Comparison of ENCODE assay signal across 1 cellular context in the genomic region with DNA sequence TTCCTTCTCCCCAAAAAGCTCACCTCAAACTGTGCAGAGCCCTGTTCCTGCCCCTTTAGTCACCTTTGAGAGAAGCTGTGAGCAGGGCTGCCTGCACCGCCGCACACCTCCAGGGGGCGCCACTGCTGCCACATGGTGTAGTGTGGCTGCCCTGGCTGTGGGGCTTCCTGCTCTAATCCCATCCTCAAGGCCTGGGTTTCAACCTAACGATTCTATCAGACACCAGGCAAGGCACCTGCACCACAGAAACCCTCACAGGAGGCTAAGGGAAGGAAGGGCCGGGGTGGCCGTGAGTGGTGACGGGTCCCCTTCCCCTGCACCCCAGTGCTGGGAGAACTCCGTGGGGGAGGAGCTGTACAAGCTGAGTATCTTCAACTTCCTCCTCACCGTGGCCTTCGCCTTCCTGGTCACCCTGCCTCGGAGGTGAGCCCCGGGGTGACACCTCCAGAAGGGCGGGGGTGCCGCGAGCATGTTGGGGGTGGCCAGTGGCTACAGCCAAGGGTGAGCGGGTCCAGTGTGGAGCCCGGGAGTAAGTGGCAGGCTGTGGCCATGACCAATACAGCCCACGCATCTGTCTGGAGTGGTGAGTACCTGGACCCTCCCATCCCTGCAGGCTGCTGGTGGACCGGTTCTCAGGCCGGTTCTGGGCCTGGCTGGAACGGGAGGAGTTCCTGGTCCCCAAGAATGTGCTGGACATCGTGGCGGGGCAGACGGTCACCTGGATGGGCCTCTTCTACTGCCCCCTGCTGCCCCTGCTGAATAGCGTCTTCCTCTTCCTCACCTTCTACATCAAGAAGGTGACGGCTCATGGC.
TF ChIP-seq lines count a peak whose summit lies in the region.

No MANE protein-coding gene starts in this region.

TF ChIP-seq in HepG2, 621 proteins besides CTCF, POLR2A, EP300 and RAD21 (continued from another document and continues in another):
- TF ChIP-seq, protein P1, sequence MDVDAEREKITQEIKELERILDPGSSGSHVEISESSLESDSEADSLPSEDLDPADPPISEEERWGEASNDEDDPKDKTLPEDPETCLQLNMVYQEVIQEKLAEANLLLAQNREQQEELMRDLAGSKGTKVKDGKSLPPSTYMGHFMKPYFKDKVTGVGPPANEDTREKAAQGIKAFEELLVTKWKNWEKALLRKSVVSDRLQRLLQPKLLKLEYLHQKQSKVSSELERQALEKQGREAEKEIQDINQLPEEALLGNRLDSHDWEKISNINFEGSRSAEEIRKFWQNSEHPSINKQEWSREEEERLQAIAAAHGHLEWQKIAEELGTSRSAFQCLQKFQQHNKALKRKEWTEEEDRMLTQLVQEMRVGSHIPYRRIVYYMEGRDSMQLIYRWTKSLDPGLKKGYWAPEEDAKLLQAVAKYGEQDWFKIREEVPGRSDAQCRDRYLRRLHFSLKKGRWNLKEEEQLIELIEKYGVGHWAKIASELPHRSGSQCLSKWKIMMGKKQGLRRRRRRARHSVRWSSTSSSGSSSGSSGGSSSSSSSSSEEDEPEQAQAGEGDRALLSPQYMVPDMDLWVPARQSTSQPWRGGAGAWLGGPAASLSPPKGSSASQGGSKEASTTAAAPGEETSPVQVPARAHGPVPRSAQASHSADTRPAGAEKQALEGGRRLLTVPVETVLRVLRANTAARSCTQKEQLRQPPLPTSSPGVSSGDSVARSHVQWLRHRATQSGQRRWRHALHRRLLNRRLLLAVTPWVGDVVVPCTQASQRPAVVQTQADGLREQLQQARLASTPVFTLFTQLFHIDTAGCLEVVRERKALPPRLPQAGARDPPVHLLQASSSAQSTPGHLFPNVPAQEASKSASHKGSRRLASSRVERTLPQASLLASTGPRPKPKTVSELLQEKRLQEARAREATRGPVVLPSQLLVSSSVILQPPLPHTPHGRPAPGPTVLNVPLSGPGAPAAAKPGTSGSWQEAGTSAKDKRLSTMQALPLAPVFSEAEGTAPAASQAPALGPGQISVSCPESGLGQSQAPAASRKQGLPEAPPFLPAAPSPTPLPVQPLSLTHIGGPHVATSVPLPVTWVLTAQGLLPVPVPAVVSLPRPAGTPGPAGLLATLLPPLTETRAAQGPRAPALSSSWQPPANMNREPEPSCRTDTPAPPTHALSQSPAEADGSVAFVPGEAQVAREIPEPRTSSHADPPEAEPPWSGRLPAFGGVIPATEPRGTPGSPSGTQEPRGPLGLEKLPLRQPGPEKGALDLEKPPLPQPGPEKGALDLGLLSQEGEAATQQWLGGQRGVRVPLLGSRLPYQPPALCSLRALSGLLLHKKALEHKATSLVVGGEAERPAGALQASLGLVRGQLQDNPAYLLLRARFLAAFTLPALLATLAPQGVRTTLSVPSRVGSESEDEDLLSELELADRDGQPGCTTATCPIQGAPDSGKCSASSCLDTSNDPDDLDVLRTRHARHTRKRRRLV (CRISPR knock-in tag; IDR thresholded peaks at IDR 0.05) = peak; percentile 77; the same call in 1 of the 2 replicates
- TF ChIP-seq ZNF335 (CRISPR knock-in tag; IDR thresholded peaks at IDR 0.05) (no peak), MIXL1 (CRISPR knock-in tag; IDR thresholded peaks at IDR 0.05) (no peak), CBX5 (CRISPR knock-in tag; IDR thresholded peaks at IDR 0.05; ENCODE audit: borderline replicate concordance) (peak; percentile 13; the same call in 1 of the 2 replicates), ZNF816 (CRISPR knock-in tag; IDR thresholded peaks at IDR 0.05; ENCODE audit: borderline replicate concordance) (peak; percentile 84; the same call in 1 of the 2 replicates), ZGPAT (CRISPR knock-in tag; IDR thresholded peaks at IDR 0.05) (0 out of 2 replicates have a peak, but pooled peaks have one; percentile 27), NONO (IDR thresholded peaks at IDR 0.05) (no peak), NONO (CRISPR knock-in tag; conservative IDR thresholded peaks at IDR 0.05) (peak; percentile 82), SNAPC5 (CRISPR knock-in tag; IDR thresholded peaks at IDR 0.05; ENCODE audit: borderline replicate concordance) (no peak; the same call in 1 of the 2 replicates), KLF6 (CRISPR knock-in tag; IDR thresholded peaks at IDR 0.05) (no peak), ETV5 (CRISPR knock-in tag; IDR thresholded peaks at IDR 0.05; ENCODE audit: borderline replicate concordance) (peak; percentile 12; the same call in 1 of the 2 replicates), NCOR1 (IDR thresholded peaks at IDR 0.05; ENCODE audit: borderline replicate concordance, low read length) (no peak), ZNF619 (CRISPR knock-in tag; IDR thresholded peaks at IDR 0.05) (peak; percentile 71; the same call in 1 of the 2 replicates), HDAC1 (CRISPR knock-in tag; IDR thresholded peaks at IDR 0.05) (peak; percentile 38), POLR2AphosphoS5 (IDR thresholded peaks at IDR 0.05; ENCODE audit: low read depth, low read length) (no peak), ZNF768 (CRISPR knock-in tag; IDR thresholded peaks at IDR 0.05) (no peak; the same call in 1 of the 2 replicates), HNF4G (IDR thresholded peaks at IDR 0.05; ENCODE audit: borderline replicate concordance, low read depth, low read length) (no peak), HNF4G (CRISPR knock-in tag; IDR thresholded peaks at IDR 0.05; ENCODE audit: borderline replicate concordance, low read depth) (no peak), AHR (CRISPR knock-in tag; IDR thresholded peaks at IDR 0.05) (peak; percentile 33; the same call in 1 of the 2 replicates), TFDP2 (CRISPR knock-in tag; IDR thresholded peaks at IDR 0.05) (no peak), CBX1 (IDR thresholded peaks at IDR 0.05; ENCODE audit: low read depth) (peak; percentile 95), ZNF3 (CRISPR knock-in tag; IDR thresholded peaks at IDR 0.05) (no peak), ZBTB1 (CRISPR knock-in tag; IDR thresholded peaks at IDR 0.05; ENCODE audit: borderline replicate concordance) (0 out of 2 replicates have a peak, but pooled peaks have one; percentile 42), ZNF749 (CRISPR knock-in tag; IDR thresholded peaks at IDR 0.05; ENCODE audit: borderline replicate concordance) (no peak), GLI4 (CRISPR knock-in tag; IDR thresholded peaks at IDR 0.05; ENCODE audit: borderline replicate concordance) (no peak), REPIN1 (CRISPR knock-in tag; IDR thresholded peaks at IDR 0.05; ENCODE audit: borderline replicate concordance, low read depth) (peak; percentile 44; the same call in 1 of the 2 replicates), LCORL (IDR thresholded peaks at IDR 0.05) (no peak), LCORL (CRISPR knock-in tag; IDR thresholded peaks at IDR 0.05) (0 out of 2 replicates have a peak, but pooled peaks have one; percentile 32), ATRX (CRISPR knock-in tag; IDR thresholded peaks at IDR 0.05; ENCODE audit: borderline replicate concordance) (no peak), RARA (CRISPR knock-in tag; IDR thresholded peaks at IDR 0.05) (peak; percentile 4; the same call in 1 of the 2 replicates), NRL (CRISPR knock-in tag; IDR thresholded peaks at IDR 0.05; ENCODE audit: borderline replicate concordance) (peak; percentile 30; the same call in 1 of the 2 replicates), ZNF225 (CRISPR knock-in tag; IDR thresholded peaks at IDR 0.05) (peak; percentile 30; the same call in 1 of the 2 replicates), ISX (CRISPR knock-in tag; conservative IDR thresholded peaks at IDR 0.05) (no peak), HOXA3 (CRISPR knock-in tag; IDR thresholded peaks at IDR 0.05) (peak; percentile 34), ZNF563 (CRISPR knock-in tag; IDR thresholded peaks at IDR 0.05) (peak; percentile 21; the same call in 1 of the 2 replicates), PHF21A (CRISPR knock-in tag; IDR thresholded peaks at IDR 0.05) (peak; percentile 21; the same call in 1 of the 2 replicates), ATF2 (CRISPR knock-in tag; IDR thresholded peaks at IDR 0.05) (no peak), AKAP8 (CRISPR knock-in tag; IDR thresholded peaks at IDR 0.05) (0 out of 2 replicates have a peak, but pooled peaks have one; percentile 56), ZNF580 (CRISPR knock-in tag; IDR thresholded peaks at IDR 0.05; ENCODE audit: borderline replicate concordance, low read depth) (no peak), HNRNPLL (IDR thresholded peaks at IDR 0.05; ENCODE audit: low read depth, low read length, poor library complexity, severe bottlenecking) (no peak), SIX4 (CRISPR knock-in tag; IDR thresholded peaks at IDR 0.05) (no peak)
- TF ChIP-seq, protein P2, sequence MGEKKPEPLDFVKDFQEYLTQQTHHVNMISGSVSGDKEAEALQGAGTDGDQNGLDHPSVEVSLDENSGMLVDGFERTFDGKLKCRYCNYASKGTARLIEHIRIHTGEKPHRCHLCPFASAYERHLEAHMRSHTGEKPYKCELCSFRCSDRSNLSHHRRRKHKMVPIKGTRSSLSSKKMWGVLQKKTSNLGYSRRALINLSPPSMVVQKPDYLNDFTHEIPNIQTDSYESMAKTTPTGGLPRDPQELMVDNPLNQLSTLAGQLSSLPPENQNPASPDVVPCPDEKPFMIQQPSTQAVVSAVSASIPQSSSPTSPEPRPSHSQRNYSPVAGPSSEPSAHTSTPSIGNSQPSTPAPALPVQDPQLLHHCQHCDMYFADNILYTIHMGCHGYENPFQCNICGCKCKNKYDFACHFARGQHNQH (CRISPR knock-in tag; IDR thresholded peaks at IDR 0.05) = peak; percentile 25; the same call in 1 of the 2 replicates
- TF ChIP-seq, protein P3, sequence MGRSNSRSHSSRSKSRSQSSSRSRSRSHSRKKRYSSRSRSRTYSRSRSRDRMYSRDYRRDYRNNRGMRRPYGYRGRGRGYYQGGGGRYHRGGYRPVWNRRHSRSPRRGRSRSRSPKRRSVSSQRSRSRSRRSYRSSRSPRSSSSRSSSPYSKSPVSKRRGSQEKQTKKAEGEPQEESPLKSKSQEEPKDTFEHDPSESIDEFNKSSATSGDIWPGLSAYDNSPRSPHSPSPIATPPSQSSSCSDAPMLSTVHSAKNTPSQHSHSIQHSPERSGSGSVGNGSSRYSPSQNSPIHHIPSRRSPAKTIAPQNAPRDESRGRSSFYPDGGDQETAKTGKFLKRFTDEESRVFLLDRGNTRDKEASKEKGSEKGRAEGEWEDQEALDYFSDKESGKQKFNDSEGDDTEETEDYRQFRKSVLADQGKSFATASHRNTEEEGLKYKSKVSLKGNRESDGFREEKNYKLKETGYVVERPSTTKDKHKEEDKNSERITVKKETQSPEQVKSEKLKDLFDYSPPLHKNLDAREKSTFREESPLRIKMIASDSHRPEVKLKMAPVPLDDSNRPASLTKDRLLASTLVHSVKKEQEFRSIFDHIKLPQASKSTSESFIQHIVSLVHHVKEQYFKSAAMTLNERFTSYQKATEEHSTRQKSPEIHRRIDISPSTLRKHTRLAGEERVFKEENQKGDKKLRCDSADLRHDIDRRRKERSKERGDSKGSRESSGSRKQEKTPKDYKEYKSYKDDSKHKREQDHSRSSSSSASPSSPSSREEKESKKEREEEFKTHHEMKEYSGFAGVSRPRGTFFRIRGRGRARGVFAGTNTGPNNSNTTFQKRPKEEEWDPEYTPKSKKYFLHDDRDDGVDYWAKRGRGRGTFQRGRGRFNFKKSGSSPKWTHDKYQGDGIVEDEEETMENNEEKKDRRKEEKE (IDR thresholded peaks at IDR 0.05) = no peak
- TF ChIP-seq, protein P4, sequence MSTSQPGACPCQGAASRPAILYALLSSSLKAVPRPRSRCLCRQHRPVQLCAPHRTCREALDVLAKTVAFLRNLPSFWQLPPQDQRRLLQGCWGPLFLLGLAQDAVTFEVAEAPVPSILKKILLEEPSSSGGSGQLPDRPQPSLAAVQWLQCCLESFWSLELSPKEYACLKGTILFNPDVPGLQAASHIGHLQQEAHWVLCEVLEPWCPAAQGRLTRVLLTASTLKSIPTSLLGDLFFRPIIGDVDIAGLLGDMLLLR (CRISPR knock-in tag; IDR thresholded peaks at IDR 0.05) = 0 out of 2 replicates have a peak, but pooled peaks have one; percentile 60
- TF ChIP-seq, protein P5, sequence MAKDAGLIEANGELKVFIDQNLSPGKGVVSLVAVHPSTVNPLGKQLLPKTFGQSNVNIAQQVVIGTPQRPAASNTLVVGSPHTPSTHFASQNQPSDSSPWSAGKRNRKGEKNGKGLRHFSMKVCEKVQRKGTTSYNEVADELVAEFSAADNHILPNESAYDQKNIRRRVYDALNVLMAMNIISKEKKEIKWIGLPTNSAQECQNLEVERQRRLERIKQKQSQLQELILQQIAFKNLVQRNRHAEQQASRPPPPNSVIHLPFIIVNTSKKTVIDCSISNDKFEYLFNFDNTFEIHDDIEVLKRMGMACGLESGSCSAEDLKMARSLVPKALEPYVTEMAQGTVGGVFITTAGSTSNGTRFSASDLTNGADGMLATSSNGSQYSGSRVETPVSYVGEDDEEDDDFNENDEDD (CRISPR knock-in tag; IDR thresholded peaks at IDR 0.05; ENCODE audit: borderline replicate concordance) = 0 out of 2 replicates have a peak, but pooled peaks have one; percentile 23
